1 cellular context compared by ENCODE assay signal in genomic region chr15:63504247-63504978, GRCh38.
TF ChIP-seq lines count a peak whose summit lies in the region.

A gene with protein sequence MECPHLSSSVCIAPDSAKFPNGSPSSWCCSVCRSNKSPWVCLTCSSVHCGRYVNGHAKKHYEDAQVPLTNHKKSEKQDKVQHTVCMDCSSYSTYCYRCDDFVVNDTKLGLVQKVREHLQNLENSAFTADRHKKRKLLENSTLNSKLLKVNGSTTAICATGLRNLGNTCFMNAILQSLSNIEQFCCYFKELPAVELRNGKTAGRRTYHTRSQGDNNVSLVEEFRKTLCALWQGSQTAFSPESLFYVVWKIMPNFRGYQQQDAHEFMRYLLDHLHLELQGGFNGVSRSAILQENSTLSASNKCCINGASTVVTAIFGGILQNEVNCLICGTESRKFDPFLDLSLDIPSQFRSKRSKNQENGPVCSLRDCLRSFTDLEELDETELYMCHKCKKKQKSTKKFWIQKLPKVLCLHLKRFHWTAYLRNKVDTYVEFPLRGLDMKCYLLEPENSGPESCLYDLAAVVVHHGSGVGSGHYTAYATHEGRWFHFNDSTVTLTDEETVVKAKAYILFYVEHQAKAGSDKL (plus strand): TSS chr15:63504593. CDS start chr15:63504740, 147 bp downstream.

TF ChIP-seq in HepG2, 621 proteins besides CTCF, POLR2A, EP300 and RAD21 (continued from another document and continues in another):
- TF ChIP-seq, protein P1, sequence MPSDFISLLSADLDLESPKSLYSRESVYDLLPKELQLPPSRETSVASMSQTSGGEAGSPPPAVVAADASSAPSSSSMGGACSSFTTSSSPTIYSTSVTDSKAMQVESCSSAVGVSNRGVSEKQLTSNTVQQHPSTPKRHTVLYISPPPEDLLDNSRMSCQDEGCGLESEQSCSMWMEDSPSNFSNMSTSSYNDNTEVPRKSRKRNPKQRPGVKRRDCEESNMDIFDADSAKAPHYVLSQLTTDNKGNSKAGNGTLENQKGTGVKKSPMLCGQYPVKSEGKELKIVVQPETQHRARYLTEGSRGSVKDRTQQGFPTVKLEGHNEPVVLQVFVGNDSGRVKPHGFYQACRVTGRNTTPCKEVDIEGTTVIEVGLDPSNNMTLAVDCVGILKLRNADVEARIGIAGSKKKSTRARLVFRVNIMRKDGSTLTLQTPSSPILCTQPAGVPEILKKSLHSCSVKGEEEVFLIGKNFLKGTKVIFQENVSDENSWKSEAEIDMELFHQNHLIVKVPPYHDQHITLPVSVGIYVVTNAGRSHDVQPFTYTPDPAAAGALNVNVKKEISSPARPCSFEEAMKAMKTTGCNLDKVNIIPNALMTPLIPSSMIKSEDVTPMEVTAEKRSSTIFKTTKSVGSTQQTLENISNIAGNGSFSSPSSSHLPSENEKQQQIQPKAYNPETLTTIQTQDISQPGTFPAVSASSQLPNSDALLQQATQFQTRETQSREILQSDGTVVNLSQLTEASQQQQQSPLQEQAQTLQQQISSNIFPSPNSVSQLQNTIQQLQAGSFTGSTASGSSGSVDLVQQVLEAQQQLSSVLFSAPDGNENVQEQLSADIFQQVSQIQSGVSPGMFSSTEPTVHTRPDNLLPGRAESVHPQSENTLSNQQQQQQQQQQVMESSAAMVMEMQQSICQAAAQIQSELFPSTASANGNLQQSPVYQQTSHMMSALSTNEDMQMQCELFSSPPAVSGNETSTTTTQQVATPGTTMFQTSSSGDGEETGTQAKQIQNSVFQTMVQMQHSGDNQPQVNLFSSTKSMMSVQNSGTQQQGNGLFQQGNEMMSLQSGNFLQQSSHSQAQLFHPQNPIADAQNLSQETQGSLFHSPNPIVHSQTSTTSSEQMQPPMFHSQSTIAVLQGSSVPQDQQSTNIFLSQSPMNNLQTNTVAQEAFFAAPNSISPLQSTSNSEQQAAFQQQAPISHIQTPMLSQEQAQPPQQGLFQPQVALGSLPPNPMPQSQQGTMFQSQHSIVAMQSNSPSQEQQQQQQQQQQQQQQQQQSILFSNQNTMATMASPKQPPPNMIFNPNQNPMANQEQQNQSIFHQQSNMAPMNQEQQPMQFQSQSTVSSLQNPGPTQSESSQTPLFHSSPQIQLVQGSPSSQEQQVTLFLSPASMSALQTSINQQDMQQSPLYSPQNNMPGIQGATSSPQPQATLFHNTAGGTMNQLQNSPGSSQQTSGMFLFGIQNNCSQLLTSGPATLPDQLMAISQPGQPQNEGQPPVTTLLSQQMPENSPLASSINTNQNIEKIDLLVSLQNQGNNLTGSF (CRISPR knock-in tag; IDR thresholded peaks at IDR 0.05), result 0 out of 2 replicates have a peak, but pooled peaks have one; percentile 14
- TF ChIP-seq POGK (CRISPR knock-in tag; conservative IDR thresholded peaks at IDR 0.05) (peak; percentile 74; the same call in 1 of the 2 replicates), KDM4B (CRISPR knock-in tag; IDR thresholded peaks at IDR 0.05) (peak; percentile 93; the same call in 1 of the 2 replicates), ZNF776 (CRISPR knock-in tag; IDR thresholded peaks at IDR 0.05) (peak; percentile 92), RXRB (CRISPR knock-in tag; IDR thresholded peaks at IDR 0.05; ENCODE audit: borderline replicate concordance) (no peak; the same call in 1 of the 2 replicates), SAFB2 (CRISPR knock-in tag; IDR thresholded peaks at IDR 0.05; ENCODE audit: borderline replicate concordance, low read depth) (no peak), ETS1 (CRISPR knock-in tag; IDR thresholded peaks at IDR 0.05) (no peak), CEBPG (CRISPR knock-in tag; IDR thresholded peaks at IDR 0.05) (no peak), KLF11 (CRISPR knock-in tag; IDR thresholded peaks at IDR 0.05) (peak; percentile 52; the same call in 1 of the 2 replicates), MATR3 (CRISPR knock-in tag; IDR thresholded peaks at IDR 0.05) (no peak), ZMYM3 (CRISPR knock-in tag; IDR thresholded peaks at IDR 0.05) (peak; percentile 47; the same call in 1 of the 2 replicates), ATF7 (IDR thresholded peaks at IDR 0.05) (no peak), ATF7 (CRISPR knock-in tag; IDR thresholded peaks at IDR 0.05) (no peak), ZNF552 (CRISPR knock-in tag; IDR thresholded peaks at IDR 0.05; ENCODE audit: borderline replicate concordance) (peak; percentile 69; the same call in 1 of the 2 replicates), FOXK2 (IDR thresholded peaks at IDR 0.05) (no peak), ZNF746 (CRISPR knock-in tag; IDR thresholded peaks at IDR 0.05) (peak; percentile 31; the same call in 1 of the 2 replicates), ZNF460 (CRISPR knock-in tag; IDR thresholded peaks at IDR 0.05; ENCODE audit: borderline replicate concordance) (no peak; the same call in 1 of the 2 replicates), ZFP36L1 (CRISPR knock-in tag; IDR thresholded peaks at IDR 0.05) (peak; percentile 86), ZNF816 (CRISPR knock-in tag; IDR thresholded peaks at IDR 0.05; ENCODE audit: borderline replicate concordance) (peak; percentile 26; the same call in 1 of the 2 replicates), EZH2 (conservative IDR thresholded peaks at IDR 0.05; ENCODE audit: low read depth, low read length) (no peak), TSC22D2 (CRISPR knock-in tag; IDR thresholded peaks at IDR 0.05; ENCODE audit: borderline replicate concordance) (peak; percentile 61; the same call in 1 of the 2 replicates), CHCHD3 (CRISPR knock-in tag; IDR thresholded peaks at IDR 0.05) (no peak; the same call in 1 of the 2 replicates), SP1 (IDR thresholded peaks at IDR 0.05) (no peak), SP1 (CRISPR knock-in tag; IDR thresholded peaks at IDR 0.05) (peak; percentile 70), HNRNPK (IDR thresholded peaks at IDR 0.05; ENCODE audit: low read depth, low read length, poor library complexity, severe bottlenecking) (peak; percentile 27), GPN1 (CRISPR knock-in tag; IDR thresholded peaks at IDR 0.05; ENCODE audit: borderline replicate concordance) (no peak), ZNF616 (CRISPR knock-in tag; IDR thresholded peaks at IDR 0.05; ENCODE audit: low read depth) (no peak), HDAC2 (CRISPR knock-in tag; IDR thresholded peaks at IDR 0.05) (peak; percentile 32; the same call in 1 of the 2 replicates), IRF9 (CRISPR knock-in tag; IDR thresholded peaks at IDR 0.05; ENCODE audit: borderline replicate concordance) (no peak), ZNF235 (CRISPR knock-in tag; IDR thresholded peaks at IDR 0.05; ENCODE audit: borderline replicate concordance) (0 out of 2 replicates have a peak, but pooled peaks have one; percentile 47), RARG (CRISPR knock-in tag; IDR thresholded peaks at IDR 0.05; ENCODE audit: low read depth) (no peak), ZC3H4 (CRISPR knock-in tag; IDR thresholded peaks at IDR 0.05; ENCODE audit: borderline replicate concordance) (no peak), KMT2B (CRISPR knock-in tag; IDR thresholded peaks at IDR 0.05) (peak; percentile 71), KDM5A (IDR thresholded peaks at IDR 0.05; ENCODE audit: borderline replicate concordance, low read length) (no peak), TCF12 (IDR thresholded peaks at IDR 0.05) (no peak), TCF12 (CRISPR knock-in tag; IDR thresholded peaks at IDR 0.05) (peak; percentile 64; the same call in 1 of the 2 replicates), ZBTB42 (CRISPR knock-in tag; IDR thresholded peaks at IDR 0.05) (peak; percentile 49; the same call in 1 of the 2 replicates), FOXO1 (CRISPR knock-in tag; IDR thresholded peaks at IDR 0.05) (no peak; the same call in 1 of the 2 replicates), LCORL (IDR thresholded peaks at IDR 0.05) (no peak), LCORL (CRISPR knock-in tag; IDR thresholded peaks at IDR 0.05) (peak; percentile 41; the same call in 1 of the 2 replicates), SP4 (CRISPR knock-in tag; IDR thresholded peaks at IDR 0.05) (peak; percentile 60), ZBTB20 (CRISPR knock-in tag; IDR thresholded peaks at IDR 0.05; ENCODE audit: borderline replicate concordance, low read depth) (peak; percentile 80), MTERF4 (CRISPR knock-in tag; IDR thresholded peaks at IDR 0.05) (peak; percentile 4)
- TF ChIP-seq, protein P2, sequence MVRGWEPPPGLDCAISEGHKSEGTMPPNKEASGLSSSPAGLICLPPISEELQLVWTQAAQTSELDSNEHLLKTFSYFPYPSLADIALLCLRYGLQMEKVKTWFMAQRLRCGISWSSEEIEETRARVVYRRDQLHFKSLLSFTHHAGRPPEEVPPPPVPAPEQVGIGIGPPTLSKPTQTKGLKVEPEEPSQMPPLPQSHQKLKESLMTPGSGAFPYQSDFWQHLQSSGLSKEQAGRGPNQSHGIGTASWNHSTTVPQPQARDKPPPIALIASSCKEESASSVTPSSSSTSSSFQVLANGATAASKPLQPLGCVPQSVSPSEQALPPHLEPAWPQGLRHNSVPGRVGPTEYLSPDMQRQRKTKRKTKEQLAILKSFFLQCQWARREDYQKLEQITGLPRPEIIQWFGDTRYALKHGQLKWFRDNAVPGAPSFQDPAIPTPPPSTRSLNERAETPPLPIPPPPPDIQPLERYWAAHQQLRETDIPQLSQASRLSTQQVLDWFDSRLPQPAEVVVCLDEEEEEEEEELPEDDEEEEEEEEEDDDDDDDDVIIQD (CRISPR knock-in tag; IDR thresholded peaks at IDR 0.05; ENCODE audit: low read depth), result no peak
- TF ChIP-seq, protein P3, sequence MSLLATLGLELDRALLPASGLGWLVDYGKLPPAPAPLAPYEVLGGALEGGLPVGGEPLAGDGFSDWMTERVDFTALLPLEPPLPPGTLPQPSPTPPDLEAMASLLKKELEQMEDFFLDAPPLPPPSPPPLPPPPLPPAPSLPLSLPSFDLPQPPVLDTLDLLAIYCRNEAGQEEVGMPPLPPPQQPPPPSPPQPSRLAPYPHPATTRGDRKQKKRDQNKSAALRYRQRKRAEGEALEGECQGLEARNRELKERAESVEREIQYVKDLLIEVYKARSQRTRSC (CRISPR knock-in tag; IDR thresholded peaks at IDR 0.05; ENCODE audit: low read depth), result no peak
- TF ChIP-seq, protein P4, sequence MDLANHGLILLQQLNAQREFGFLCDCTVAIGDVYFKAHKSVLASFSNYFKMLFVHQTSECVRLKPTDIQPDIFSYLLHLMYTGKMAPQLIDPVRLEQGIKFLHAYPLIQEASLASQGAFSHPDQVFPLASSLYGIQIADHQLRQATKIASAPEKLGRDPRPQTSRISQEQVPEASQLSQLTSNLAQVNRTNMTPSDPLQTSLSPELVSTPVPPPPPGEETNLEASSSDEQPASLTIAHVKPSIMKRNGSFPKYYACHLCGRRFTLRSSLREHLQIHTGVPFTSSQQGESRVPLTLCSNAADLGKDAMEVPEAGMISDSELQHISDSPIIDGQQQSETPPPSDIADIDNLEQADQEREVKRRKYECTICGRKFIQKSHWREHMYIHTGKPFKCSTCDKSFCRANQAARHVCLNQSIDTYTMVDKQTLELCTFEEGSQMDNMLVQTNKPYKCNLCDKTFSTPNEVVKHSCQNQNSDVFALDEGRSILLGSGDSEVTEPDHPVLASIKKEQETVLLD (CRISPR knock-in tag; IDR thresholded peaks at IDR 0.05; ENCODE audit: low read depth), result peak; percentile 25; the same call in 1 of the 2 replicates
- TF ChIP-seq, protein P5, sequence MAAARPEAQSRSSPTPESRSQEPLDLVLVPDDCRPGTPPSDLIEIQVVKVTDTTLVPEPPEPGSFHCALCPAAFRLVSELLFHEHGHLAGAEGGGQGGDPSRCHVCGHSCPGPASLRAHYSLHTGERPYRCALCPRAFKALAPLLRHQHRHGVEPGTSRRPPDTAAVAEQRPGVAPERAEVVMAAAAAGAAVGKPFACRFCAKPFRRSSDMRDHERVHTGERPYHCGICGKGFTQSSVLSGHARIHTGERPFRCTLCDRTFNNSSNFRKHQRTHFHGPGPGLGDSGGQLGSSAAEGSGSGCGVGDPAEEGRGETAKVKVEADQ (CRISPR knock-in tag; IDR thresholded peaks at IDR 0.05; ENCODE audit: borderline replicate concordance), result no peak
- TF ChIP-seq, protein P6, sequence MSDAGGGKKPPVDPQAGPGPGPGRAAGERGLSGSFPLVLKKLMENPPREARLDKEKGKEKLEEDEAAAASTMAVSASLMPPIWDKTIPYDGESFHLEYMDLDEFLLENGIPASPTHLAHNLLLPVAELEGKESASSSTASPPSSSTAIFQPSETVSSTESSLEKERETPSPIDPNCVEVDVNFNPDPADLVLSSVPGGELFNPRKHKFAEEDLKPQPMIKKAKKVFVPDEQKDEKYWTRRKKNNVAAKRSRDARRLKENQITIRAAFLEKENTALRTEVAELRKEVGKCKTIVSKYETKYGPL (CRISPR knock-in tag; IDR thresholded peaks at IDR 0.05), result no peak
- TF ChIP-seq, protein P7, sequence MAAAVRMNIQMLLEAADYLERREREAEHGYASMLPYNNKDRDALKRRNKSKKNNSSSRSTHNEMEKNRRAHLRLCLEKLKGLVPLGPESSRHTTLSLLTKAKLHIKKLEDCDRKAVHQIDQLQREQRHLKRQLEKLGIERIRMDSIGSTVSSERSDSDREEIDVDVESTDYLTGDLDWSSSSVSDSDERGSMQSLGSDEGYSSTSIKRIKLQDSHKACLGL (CRISPR knock-in tag; IDR thresholded peaks at IDR 0.05), result peak; percentile 76
